1 cellular context compared by ENCODE assay signal in genomic region chr17:74632597-74632996, GRCh38.
A peak's percentile ranks its signal among the peaks of the same experiment; 100 is the strongest.
TF ChIP-seq lines count a peak whose summit lies in the region.

No MANE protein-coding gene starts in this region.

TF ChIP-seq in GM12878, 131 proteins besides CTCF, POLR2A, EP300 and RAD21:
- TF ChIP-seq ATF3 (IDR thresholded peaks at IDR 0.05; ENCODE audit: borderline replicate concordance, extremely low read depth, low read depth, low read length) (no peak), MLLT1 (IDR thresholded peaks at IDR 0.05) (peak; percentile 40; the same call in 1 of the 2 replicates)
TF ChIP-seq in GM12878: peak in this region for 1.
